In genomic region chr17:73290399-73291259, GRCh38 we compare ENCODE assay signal across 8 cellular contexts. TPM values are rescaled to one million over a fixed set of nuclear protein-coding genes. Genes with fewer than 3 reads are reported as not detected.
DNase-seq lines count a peak whose midpoint lies in the region; ATAC-seq and TF ChIP-seq lines count a peak whose summit lies in the region.

No MANE protein-coding gene starts in this region.

- TF ChIP-seq EP300 in SK-N-SH (IDR thresholded peaks at IDR 0.05; ENCODE audit: borderline replicate concordance in 1 of 2, low read depth in 1 of 2, low read length in 1 of 2) (no peak), esophagus muscularis mucosa (IDR thresholded peaks at IDR 0.05) (no peak)

- no peak overlapping the region for H3K4me3 ChIP-seq in SK-N-SH (ENCODE audit: low read depth in 2 of 2, low read length in 1 of 2)
- no peak overlapping the region for H3K4me3 ChIP-seq in esophagus muscularis mucosa

- H3K27me3 ChIP-seq in SK-N-SH (ENCODE audit: insufficient read depth) (no peaks in the 10 kb centered on the region), esophagus muscularis mucosa (no peaks in the 10 kb centered on the region)

- H3K4me1 ChIP-seq in SK-N-SH (ENCODE audit: control insufficient read depth in 1 of 2, insufficient read depth in 2 of 2, low read depth in 1 of 2, low read length in 1 of 2) (peaks cover 34 to 40% of the 10 kb centered on the region in 2 experiments; a peak in 3 of 4 replicates), esophagus muscularis mucosa (peaks cover 99 to 100% (median 100%) of the 10 kb centered on the region in 4 donors)

- TF ChIP-seq POLR2A in esophagus muscularis mucosa (IDR thresholded peaks at IDR 0.05; ENCODE audit: low read depth), result no peak

- no peak overlapping the region for H2AFZ ChIP-seq in SK-N-SH (ENCODE audit: low read depth)

- intact Hi-C loops in esophagus muscularis mucosa (cut with DNase I), result no loop called here

- H3K36me3 ChIP-seq in SK-N-SH (replicated peaks in 1 of 2; ENCODE audit: control insufficient read depth in 1 of 2, insufficient read depth in 2 of 2, low read length in 1 of 2) (peaks cover 0 to 8% of the 10 kb centered on the region in 2 experiments), esophagus muscularis mucosa (peaks cover 6 to 10% (median 8%) of the 10 kb centered on the region in 4 donors)

- POLR2A ChIA-PET in SK-N-SH (lab: Yijun Ruan, JAX), result interaction anchor here (0.9 kb wide), 1 partner anchor 9 kb away, joined by 3 read pairs; no protein-coding TSS in a partner anchor

- CTCF ChIA-PET in SK-N-SH (lab: Yijun Ruan, JAX), result interaction anchor here (0.7 to 2.8 kb wide), 6 partner anchors 9 to 79 kb away, joined by 3 to 16 read pairs (median 6); no protein-coding TSS in a partner anchor

- H3K9me3 ChIP-seq in SK-N-SH, result no peaks in the 10 kb centered on the region
- H3K9me3 ChIP-seq in esophagus muscularis mucosa, result no peaks in the 10 kb centered on the region

- DNase-seq in SK-N-SH (no peak), esophagus muscularis mucosa (ENCODE audit: extremely low spot score) (no peak), NCI-H1436 treated with DMSO at 0.1 percent for 48 hours (lab: John Stamatoyannopoulos, UW) (no peak), COLO668 (lab: John Stamatoyannopoulos, UW; ENCODE audit: unreplicated experiment) (no peak), NCI-H2081 treated with DMSO at 0.1 percent for 48 hours (lab: John Stamatoyannopoulos, UW) (no peak)

- ATAC-seq in SK-N-SH treated with all-trans-retinoic acid at 6 μM for 48 hours, result no peak
- peak; percentile 40 for ATAC-seq in HG03521 (IDR thresholded peaks at IDR 0.05; ENCODE audit: unreplicated experiment)

- H3K4me2 ChIP-seq in SK-N-SH, result peak overlapping the region; percentile 71

- peaks cover 68% of the 10 kb centered on the region for H4K20me1 ChIP-seq in SK-N-SH (ENCODE audit: insufficient read depth)

- H3K27ac ChIP-seq in SK-N-SH (ENCODE audit: low read depth in 2 of 2, low read length in 1 of 2), result peak overlapping the region in 1 of 2 experiments; percentile 88; a peak in 2 of 4 replicates
- peak overlapping the region; percentile 73 to 84 (median 79) for H3K27ac ChIP-seq in esophagus muscularis mucosa (replicated peaks in 1 of 4)
- peak overlapping the region; percentile 34 for H3K27ac ChIP-seq in temporal lobe (ENCODE audit: low read depth, low read length)

- peaks cover 32% of the 10 kb centered on the region for H3F3A ChIP-seq in SK-N-SH (replicated peaks; ENCODE audit: insufficient read depth)

- H3K9me2 ChIP-seq in SK-N-SH, result no peaks in the 10 kb centered on the region

- peaks cover 99% of the 10 kb centered on the region for H3K79me2 ChIP-seq in SK-N-SH (ENCODE audit: insufficient read depth)

- WGBS in SK-N-SH (ENCODE audit: low lambda C conversion rate), result 90% methylated on average over 16 of the region's 16 CpGs
- 82% methylated on average over 13 of the region's 16 CpGs for WGBS in esophagus muscularis mucosa

- no peak for TF ChIP-seq CTCF in SK-N-SH (IDR thresholded peaks at IDR 0.05)
- TF ChIP-seq CTCF in esophagus muscularis mucosa (IDR thresholded peaks at IDR 0.05), result no peak

- H3K9ac ChIP-seq in SK-N-SH, result peak overlapping the region; percentile 61; the same call in 1 of the 2 replicates

- no peak for TF ChIP-seq RAD21 in SK-N-SH (IDR thresholded peaks at IDR 0.05; ENCODE audit: low read length)

TF ChIP-seq in SK-N-SH, 30 proteins besides CTCF, POLR2A, EP300 and RAD21:
- TF ChIP-seq CHD2 (IDR thresholded peaks at IDR 0.05; ENCODE audit: low read length, partially characterized antibody), result no peak
- no peak for TF ChIP-seq POLR2AphosphoS5 (IDR thresholded peaks at IDR 0.05; ENCODE audit: low read depth, low read length)
- no peak for TF ChIP-seq MEF2A (IDR thresholded peaks at IDR 0.05; ENCODE audit: borderline replicate concordance, low read depth)
- no peak for TF ChIP-seq GATA2 (CRISPR knock-in tag; IDR thresholded peaks at IDR 0.05)
- no peak for TF ChIP-seq MXI1 (IDR thresholded peaks at IDR 0.05; ENCODE audit: low read depth, low read length)

TF ChIP-seq in SK-N-SH treated with all-trans-retinoic acid at 6 μM for 48 hours, 23 proteins besides CTCF, POLR2A, EP300 and RAD21 (continues in another document):
- TF ChIP-seq ISL1 (CRISPR knock-in tag; IDR thresholded peaks at IDR 0.05), result no peak
- TF ChIP-seq OSR1 (CRISPR knock-in tag; IDR thresholded peaks at IDR 0.05), result no peak
- TF ChIP-seq SNAI2 (CRISPR knock-in tag; IDR thresholded peaks at IDR 0.05), result no peak
- TF ChIP-seq ZFP3 (CRISPR knock-in tag; IDR thresholded peaks at IDR 0.05), result no peak
- no peak for TF ChIP-seq ZNF70 (CRISPR knock-in tag; IDR thresholded peaks at IDR 0.05)
- no peak for TF ChIP-seq ARNTL (CRISPR knock-in tag; IDR thresholded peaks at IDR 0.05; ENCODE audit: borderline replicate concordance, low read depth)
- no peak for TF ChIP-seq ESRRG (CRISPR knock-in tag; IDR thresholded peaks at IDR 0.05)
- no peak for TF ChIP-seq CSRNP3 (CRISPR knock-in tag; IDR thresholded peaks at IDR 0.05)
- TF ChIP-seq PPARA (CRISPR knock-in tag; IDR thresholded peaks at IDR 0.05; ENCODE audit: borderline replicate concordance), result no peak
- TF ChIP-seq CSDC2 (CRISPR knock-in tag; IDR thresholded peaks at IDR 0.05), result no peak
- TF ChIP-seq PATZ1 (CRISPR knock-in tag; IDR thresholded peaks at IDR 0.05; ENCODE audit: borderline replicate concordance), result no peak
- TF ChIP-seq GLIS3 (CRISPR knock-in tag; IDR thresholded peaks at IDR 0.05), result no peak
- no peak for TF ChIP-seq ZC3H10 (CRISPR knock-in tag; IDR thresholded peaks at IDR 0.05)
- TF ChIP-seq, protein P1, sequence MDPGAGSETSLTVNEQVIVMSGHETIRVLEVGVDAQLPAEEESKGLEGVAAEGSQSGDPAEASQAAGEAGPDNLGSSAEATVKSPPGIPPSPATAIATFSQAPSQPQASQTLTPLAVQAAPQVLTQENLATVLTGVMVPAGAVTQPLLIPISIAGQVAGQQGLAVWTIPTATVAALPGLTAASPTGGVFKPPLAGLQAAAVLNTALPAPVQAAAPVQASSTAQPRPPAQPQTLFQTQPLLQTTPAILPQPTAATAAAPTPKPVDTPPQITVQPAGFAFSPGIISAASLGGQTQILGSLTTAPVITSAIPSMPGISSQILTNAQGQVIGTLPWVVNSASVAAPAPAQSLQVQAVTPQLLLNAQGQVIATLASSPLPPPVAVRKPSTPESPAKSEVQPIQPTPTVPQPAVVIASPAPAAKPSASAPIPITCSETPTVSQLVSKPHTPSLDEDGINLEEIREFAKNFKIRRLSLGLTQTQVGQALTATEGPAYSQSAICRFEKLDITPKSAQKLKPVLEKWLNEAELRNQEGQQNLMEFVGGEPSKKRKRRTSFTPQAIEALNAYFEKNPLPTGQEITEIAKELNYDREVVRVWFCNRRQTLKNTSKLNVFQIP (CRISPR knock-in tag; IDR thresholded peaks at IDR 0.05; ENCODE audit: borderline replicate concordance, low read depth), result no peak

RNA-seq across cellular contexts. Expression of gene CDC42EP4, which starts 21.2 kb away (rescaled TPM):
- polyA plus RNA-seq in SK-N-SH (2012; rRNA removed), result 23.7 and 28.3 TPM in 2 replicates
- polyA plus RNA-seq in SK-N-SH (2012; cell fraction: cytosol; rRNA removed), result 16.3 and 24.6 TPM in 2 replicates
- 15.8 and 17.1 TPM in 2 replicates for polyA plus RNA-seq in SK-N-SH (2012; cell fraction: nucleus; rRNA removed)
- total RNA-seq in esophagus muscularis mucosa, result 100 to 1,000 TPM in 2 of 4 donors, 10 to 100 TPM in 2; 48.6 to 129 (median 104) TPM
- total RNA-seq in temporal lobe, result 59.3 TPM

RNA-seq across cellular contexts. Expression of gene CPSF4L, which starts 28.9 kb away (rescaled TPM):
- polyA plus RNA-seq in SK-N-SH (2012; rRNA removed), result 0.10 TPM in 1 of 2 replicates, not detected in the other
- not detected in 2 replicates for polyA plus RNA-seq in SK-N-SH (2012; cell fraction: cytosol; rRNA removed)
- polyA plus RNA-seq in SK-N-SH (2012; cell fraction: nucleus; rRNA removed), result not detected in 2 replicates
- total RNA-seq in esophagus muscularis mucosa (not detected), temporal lobe (not detected)
